In genomic region chr12:110354172-110354780, GRCh38 we compare ENCODE assay signal across 9 cellular contexts. TPM values are rescaled to one million over a fixed set of nuclear protein-coding genes. Genes with fewer than 3 reads are reported as not detected.
DNase-seq lines count a peak whose midpoint lies in the region; ATAC-seq lines count a peak whose summit lies in the region.
"Had no signal": no experiment of that assay in that cellular context is flagged by ENCODE, and none has a peak within 500 bp of the region (broad histone marks: within the 10 kb centered on the region; RNA-seq: fewer than 3 reads in every experiment).

No MANE protein-coding gene starts in this region.

- H3K27me3 Mint-ChIP-seq in stimulated activated naive CD8-positive, alpha-beta T cell treated with anti-CD3 and anti-CD28 coated beads, Interleukin-15, amount 100 ng/mL, for 72 hours = peaks cover 11% of the 10 kb centered on the region

- peak; percentile 33 for DNase-seq in activated effector memory CD4-positive, alpha-beta T cell treated with anti-CD3 and anti-CD28 coated beads, Interleukin-2, amount 50 U/mL, for 16 hours
- DNase-seq in activated effector memory CD4-positive, alpha-beta T cell treated with Interleukin-2 at 50 U/mL for 16 hours = no peak
- DNase-seq in UCSD-AML1 (lab: John Stamatoyannopoulos, UW; ENCODE audit: unreplicated experiment) (peak; percentile 39), pulmonary artery endothelial cell (ENCODE audit: low read depth, low spot score) (peak; percentile 81)
- no peak for DNase-seq in stimulated activated naive CD8-positive, alpha-beta T cell treated with anti-CD3 and anti-CD28 coated beads, Interleukin-15, amount 100 ng/mL, for 72 hours
- DNase-seq in activated CD8-positive, alpha-beta memory T cell treated with anti-CD3 and anti-CD28 coated beads, Interleukin-2, amount 50 U/mL, for 48 hours = no peak
- DNase-seq: NCI-H2227 treated with DMSO at 0.1 percent for 48 hours had no signal

- H3K27ac Mint-ChIP-seq in stimulated activated naive CD8-positive, alpha-beta T cell treated with anti-CD3 and anti-CD28 coated beads, Interleukin-15, amount 100 ng/mL, for 72 hours = peak overlapping the region in 1 of 2 donors; percentile 40

- ATAC-seq in esophagus mucosa = peak; percentile 46
- ATAC-seq in GM21723 (IDR thresholded peaks at IDR 0.05; ENCODE audit: unreplicated experiment) = no peak
- ATAC-seq in stimulated activated naive CD8-positive, alpha-beta T cell treated with anti-CD3 and anti-CD28 coated beads, Interleukin-15, amount 100 ng/mL, for 72 hours = no peak

- H3K4me1 Mint-ChIP-seq in stimulated activated naive CD8-positive, alpha-beta T cell treated with anti-CD3 and anti-CD28 coated beads, Interleukin-15, amount 100 ng/mL, for 72 hours = peaks cover 26% of the 10 kb centered on the region

- no peaks in the 10 kb centered on the region for H3K9me3 Mint-ChIP-seq in stimulated activated naive CD8-positive, alpha-beta T cell treated with anti-CD3 and anti-CD28 coated beads, Interleukin-15, amount 100 ng/mL, for 72 hours

- H3K4me3 Mint-ChIP-seq in stimulated activated naive CD8-positive, alpha-beta T cell treated with anti-CD3 and anti-CD28 coated beads, Interleukin-15, amount 100 ng/mL, for 72 hours = no peak overlapping the region

RNA-seq across cellular contexts. Expression of gene ANAPC7, which starts 49.2 kb away (rescaled TPM):
- total RNA-seq in esophagus mucosa (57.9 TPM), pulmonary artery endothelial cell (45.1 and 78.9 TPM in 2 replicates)

Comparison
In these comparisons a context has a peak if more than half of its experiments do, and no peak if none do; other contexts are left out.
1. DNase-seq: peak in activated effector memory CD4-positive, alpha-beta T cell treated with anti-CD3 and anti-CD28 coated beads, Interleukin-2, amount 50 U/mL, for 16 hours (single experiment), UCSD-AML1 (single experiment) and pulmonary artery endothelial cell (single experiment); none in activated effector memory CD4-positive, alpha-beta T cell treated with Interleukin-2 at 50 U/mL for 16 hours (single experiment), stimulated activated naive CD8-positive, alpha-beta T cell treated with anti-CD3 and anti-CD28 coated beads, Interleukin-15, amount 100 ng/mL, for 72 hours (0 of 2) and activated CD8-positive, alpha-beta memory T cell treated with anti-CD3 and anti-CD28 coated beads, Interleukin-2, amount 50 U/mL, for 48 hours (single experiment).